In the genomic region with DNA sequence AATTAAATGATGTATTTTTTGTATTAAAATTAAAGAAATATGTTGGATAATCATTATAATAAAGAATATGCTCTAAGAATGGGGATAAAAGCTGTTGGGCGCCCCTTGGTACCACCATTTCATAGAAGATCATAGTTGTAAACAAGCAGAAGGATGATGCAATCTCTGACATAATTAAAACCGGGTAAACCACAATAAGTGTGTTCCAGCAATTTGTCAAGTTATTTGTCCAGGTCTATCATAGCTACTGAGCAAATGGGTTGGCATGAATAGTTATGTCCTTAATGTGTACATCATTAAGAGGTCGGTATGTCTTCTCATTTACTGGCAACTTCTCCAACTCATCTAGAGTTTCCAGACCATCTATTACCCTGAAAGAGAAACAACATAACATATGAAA, we compare ENCODE assay signal across 16 cellular contexts. TPM values are rescaled to one million over a fixed set of nuclear protein-coding genes. Genes with fewer than 3 reads are reported as not detected.
DNase-seq lines count a peak whose midpoint lies in the region; TF ChIP-seq lines count a peak whose summit lies in the region.
"Had no signal": no experiment of that assay in that cellular context is flagged by ENCODE, and none has a peak within 500 bp of the region (broad histone marks: within the 10 kb centered on the region; RNA-seq: fewer than 3 reads in every experiment).

No MANE protein-coding gene starts in this region.

- no peak overlapping the region; a peak in 1 of 22 replicates for H3K27ac ChIP-seq in BLaER1 treated with 17β-estradiol and CSF1 and Interleukin-3, amounts not matched to agents 10 nM and 100 nM
- H3K27ac ChIP-seq in adrenal gland = no peak overlapping the region
- H3K27ac ChIP-seq: A549 had no signal

- H3K27ac Mint-ChIP-seq in activated CD4-positive, alpha-beta memory T cell treated with anti-CD3 and anti-CD28 coated beads for 36 hours = peak overlapping the region; percentile 64
- no peak overlapping the region for H3K27ac Mint-ChIP-seq in activated CD4-positive, alpha-beta memory T cell treated with anti-CD3 and anti-CD28 coated beads, Interleukin-2, amount 10 ng/mL, durations not matched to agents 7 days and 5 days
- H3K27ac Mint-ChIP-seq: CD4-positive, alpha-beta T cell had no signal

- H3K4me1 Mint-ChIP-seq in activated CD4-positive, alpha-beta memory T cell treated with anti-CD3 and anti-CD28 coated beads for 36 hours (ENCODE audit: low read depth) = peaks cover 14% of the 10 kb centered on the region
- peaks cover 31% of the 10 kb centered on the region for H3K4me1 Mint-ChIP-seq in activated CD4-positive, alpha-beta memory T cell treated with anti-CD3 and anti-CD28 coated beads, Interleukin-2, amount 10 ng/mL, durations not matched to agents 7 days and 5 days

- H3K4me3 ChIP-seq in BLaER1 treated with 17β-estradiol and CSF1 and Interleukin-3, amounts not matched to agents 10 nM and 100 nM = no peak overlapping the region
- H3K4me3 ChIP-seq in adrenal gland (no peak overlapping the region), lower leg skin (ENCODE audit: low read depth, poor library complexity, severe bottlenecking) (no peak overlapping the region)
- H3K4me3 ChIP-seq: A549 had no signal

- H4K20me1 ChIP-seq in BLaER1 treated with 17β-estradiol and CSF1 and Interleukin-3, amounts not matched to agents 10 nM and 100 nM = no peaks in the 10 kb centered on the region

- H3K4me2 ChIP-seq in BLaER1 treated with 17β-estradiol and CSF1 and Interleukin-3, amounts not matched to agents 10 nM and 100 nM = peak overlapping the region in 6 of 11 experiments; percentile 16 to 49 (median 28); a peak in 7 of 22 replicates
- H3K4me2 ChIP-seq: A549 had no signal

- 79 to 81% (median 80%) methylated on average over 3 of the region's 3 CpGs for WGBS in adrenal gland, 4 donors
- 54 to 65% methylated on average over 3 of the region's 3 CpGs for WGBS in lower leg skin, 2 donors

- peaks cover 6 to 55% (median 31%) of the 10 kb centered on the region in 10 experiments; a peak in 16 of 20 replicates for H3K4me1 ChIP-seq in BLaER1 treated with 17β-estradiol and CSF1 and Interleukin-3, amounts not matched to agents 10 nM and 100 nM
- H3K4me1 ChIP-seq in adrenal gland (replicated peaks in 1 of 2) = peaks cover 4 to 15% of the 10 kb centered on the region in 2 donors

- peaks cover 53 to 68% (median 57%) of the 10 kb centered on the region in 11 experiments for H3K36me3 ChIP-seq in BLaER1 treated with 17β-estradiol and CSF1 and Interleukin-3, amounts not matched to agents 10 nM and 100 nM
- H3K36me3 ChIP-seq in adrenal gland (replicated peaks in 1 of 2) = peaks cover 0 to 26% of the 10 kb centered on the region in 2 donors

- no peaks in the 10 kb centered on the region for H3K9me3 Mint-ChIP-seq in activated CD4-positive, alpha-beta memory T cell treated with anti-CD3 and anti-CD28 coated beads for 36 hours
- H3K9me3 Mint-ChIP-seq in activated CD4-positive, alpha-beta memory T cell treated with anti-CD3 and anti-CD28 coated beads, Interleukin-2, amount 10 ng/mL, durations not matched to agents 7 days and 5 days = no peaks in the 10 kb centered on the region
- H3K9me3 Mint-ChIP-seq: CD4-positive, alpha-beta T cell had no signal

- peaks cover 33% of the 10 kb centered on the region for H3K36me3 Mint-ChIP-seq in activated CD4-positive, alpha-beta memory T cell treated with anti-CD3 and anti-CD28 coated beads for 36 hours
- H3K36me3 Mint-ChIP-seq in activated CD4-positive, alpha-beta memory T cell treated with anti-CD3 and anti-CD28 coated beads, Interleukin-2, amount 10 ng/mL, durations not matched to agents 7 days and 5 days (ENCODE audit: low read depth) = peaks cover 56% of the 10 kb centered on the region

- CTCF ChIA-PET in activated CD4-positive, alpha-beta memory T cell treated with anti-CD3 and anti-CD28 coated beads for 36 hours (lab: Charles Lee) = no interaction called here
- CTCF ChIA-PET in activated CD4-positive, alpha-beta memory T cell treated with anti-CD3 and anti-CD28 coated beads, Interleukin-2, amount 10 ng/mL, durations not matched to agents 7 days and 5 days (lab: Charles Lee) = no interaction called here

- intact Hi-C loops in activated CD4-positive, alpha-beta memory T cell treated with anti-CD3 and anti-CD28 coated beads for 36 hours (cut with micrococcal nuclease) = no loop called here
- intact Hi-C loops in adrenal gland (cut with DNase I) (no loop called here), lower leg skin (cut with DNase I; ENCODE audit: low total_unique reads) (no loop called here)

- no peak for DNase-seq in activated CD4-positive, alpha-beta memory T cell treated with anti-CD3 and anti-CD28 coated beads for 36 hours
- DNase-seq in activated CD4-positive, alpha-beta memory T cell treated with anti-CD3 and anti-CD28 coated beads, Interleukin-2, amount 10 ng/mL, durations not matched to agents 7 days and 5 days = no peak
- DNase-seq in OCI-M1 (lab: John Stamatoyannopoulos, UW) = peak; percentile 79
- peak; percentile 77 for DNase-seq in amniotic epithelial cell (ENCODE audit: low read depth)
- no peak for DNase-seq in adrenal gland
- no peak for DNase-seq in lower leg skin (ENCODE audit: low spot score in 2 of 2)
- DNase-seq in AG20443 (ENCODE audit: low spot score) = no peak
- DNase-seq: Calu3; CD4-positive, alpha-beta T cell; HCEC 1CT; KBM-7; NCI-H1930; NCI-H510A; NCI-H82 had no signal

- H3K27me3 Mint-ChIP-seq in activated CD4-positive, alpha-beta memory T cell treated with anti-CD3 and anti-CD28 coated beads for 36 hours = no peaks in the 10 kb centered on the region
- H3K27me3 Mint-ChIP-seq in activated CD4-positive, alpha-beta memory T cell treated with anti-CD3 and anti-CD28 coated beads, Interleukin-2, amount 10 ng/mL, durations not matched to agents 7 days and 5 days = no peaks in the 10 kb centered on the region
- H3K27me3 Mint-ChIP-seq: CD4-positive, alpha-beta T cell had no signal

- TF ChIP-seq POLR2A in adrenal gland (IDR thresholded peaks at IDR 0.05) = no peak
- no peak for TF ChIP-seq POLR2A in lower leg skin (IDR thresholded peaks at IDR 0.05)

- H3K9ac ChIP-seq in BLaER1 treated with 17β-estradiol and CSF1 and Interleukin-3, amounts not matched to agents 10 nM and 100 nM = no peak overlapping the region

- TF ChIP-seq CTCF in adrenal gland (IDR thresholded peaks at IDR 0.05) (no peak), lower leg skin (IDR thresholded peaks at IDR 0.05) (no peak)

- no peaks in the 10 kb centered on the region for H3K27me3 ChIP-seq in BLaER1 treated with 17β-estradiol and CSF1 and Interleukin-3, amounts not matched to agents 10 nM and 100 nM
- H3K27me3 ChIP-seq in adrenal gland = no peaks in the 10 kb centered on the region

- H3K9me3 ChIP-seq in BLaER1 treated with 17β-estradiol and CSF1 and Interleukin-3, amounts not matched to agents 10 nM and 100 nM (replicated peaks in 1 of 11) = no peaks in the 10 kb centered on the region
- H3K9me3 ChIP-seq in adrenal gland (replicated peaks in 1 of 3) = no peaks in the 10 kb centered on the region
- H3K9me3 ChIP-seq: A549 had no signal

- POLR2A ChIA-PET in activated CD4-positive, alpha-beta memory T cell treated with anti-CD3 and anti-CD28 coated beads for 36 hours (lab: Charles Lee) = interaction anchor here (1.2 kb wide), 1 partner anchor 55 kb away, joined by 4 read pairs; no protein-coding TSS in a partner anchor
- POLR2A ChIA-PET in activated CD4-positive, alpha-beta memory T cell treated with anti-CD3 and anti-CD28 coated beads, Interleukin-2, amount 10 ng/mL, durations not matched to agents 7 days and 5 days (lab: Charles Lee) = interaction anchor here (1.4 to 5.6 kb wide), 3 partner anchors 9 to 18 kb away, joined by 4 to 32 read pairs (median 6); a partner anchor contains a TSS

- no peak overlapping the region for H3K4me3 Mint-ChIP-seq in activated CD4-positive, alpha-beta memory T cell treated with anti-CD3 and anti-CD28 coated beads for 36 hours
- H3K4me3 Mint-ChIP-seq in activated CD4-positive, alpha-beta memory T cell treated with anti-CD3 and anti-CD28 coated beads, Interleukin-2, amount 10 ng/mL, durations not matched to agents 7 days and 5 days = no peak overlapping the region
- H3K4me3 Mint-ChIP-seq: CD4-positive, alpha-beta T cell had no signal

RNA-seq across cellular contexts. Expression of a gene that starts 6.7 kb away (rescaled TPM):
- total RNA-seq in activated CD4-positive, alpha-beta memory T cell treated with anti-CD3 and anti-CD28 coated beads for 36 hours = 100 to 1,000 TPM; 112 to 114 TPM
- total RNA-seq in activated CD4-positive, alpha-beta memory T cell treated with anti-CD3 and anti-CD28 coated beads, Interleukin-2, amount 10 ng/mL, durations not matched to agents 7 days and 5 days = 100 to 1,000 TPM; 164 to 169 TPM
- 100 to 1,000 TPM in 2 of 8 donors, 10 to 100 TPM in 6; 34.4 to 151 (median 77.2) TPM for total RNA-seq in adrenal gland
- 1,000 to 10,000 TPM in 1 of 3 donors, 100 to 1,000 TPM in 1, 10 to 100 TPM in 1; 77.2 to 2,325 (median 626) TPM for polyA plus RNA-seq in adrenal gland
- total RNA-seq in lower leg skin = 100 to 1,000 TPM in 3 of 4 donors, 10 to 100 TPM in 1; 86.0 to 307 (median 205) TPM

RNA-seq across cellular contexts. Expression of a gene that starts 17.7 kb away (rescaled TPM):
- 10 to 100 TPM; 84.0 to 87.9 TPM for total RNA-seq in activated CD4-positive, alpha-beta memory T cell treated with anti-CD3 and anti-CD28 coated beads for 36 hours
- 100 to 1,000 TPM; 101 to 102 TPM for total RNA-seq in activated CD4-positive, alpha-beta memory T cell treated with anti-CD3 and anti-CD28 coated beads, Interleukin-2, amount 10 ng/mL, durations not matched to agents 7 days and 5 days
- total RNA-seq in adrenal gland (100 to 1,000 TPM in 1 of 8 donors, 10 to 100 TPM in 7; 13.2 to 186 (median 28.5) TPM), lower leg skin (10 to 100 TPM; 12.6 to 32.5 (median 20.6) TPM)
- 10 to 100 TPM; 32.3 to 53.3 (median 34.0) TPM for polyA plus RNA-seq in adrenal gland

RNA-seq across cellular contexts. Expression of a gene that starts 18.0 kb away (rescaled TPM):
- total RNA-seq in activated CD4-positive, alpha-beta memory T cell treated with anti-CD3 and anti-CD28 coated beads for 36 hours = 10 to 100 TPM; 30.8 to 32.7 TPM
- total RNA-seq in activated CD4-positive, alpha-beta memory T cell treated with anti-CD3 and anti-CD28 coated beads, Interleukin-2, amount 10 ng/mL, durations not matched to agents 7 days and 5 days = 10 to 100 TPM; 28.9 to 30.1 TPM
- total RNA-seq in adrenal gland (10 to 100 TPM; 10.1 to 35.5 (median 24.7) TPM), lower leg skin (10 to 100 TPM; 19.1 to 41.2 (median 25.2) TPM)
- polyA plus RNA-seq in adrenal gland = 10 to 100 TPM; 15.8 to 60.1 (median 17.0) TPM

RNA-seq across cellular contexts. Expression of a gene that starts 59.4 kb away (rescaled TPM):
- 100 to 1,000 TPM; 416 to 423 TPM for total RNA-seq in activated CD4-positive, alpha-beta memory T cell treated with anti-CD3 and anti-CD28 coated beads for 36 hours
- 100 to 1,000 TPM; 266 to 272 TPM for total RNA-seq in activated CD4-positive, alpha-beta memory T cell treated with anti-CD3 and anti-CD28 coated beads, Interleukin-2, amount 10 ng/mL, durations not matched to agents 7 days and 5 days
- 100 to 1,000 TPM in 7 of 8 donors, 10 to 100 TPM in 1; 98.6 to 631 (median 193) TPM for total RNA-seq in adrenal gland
- 100 to 1,000 TPM in 1 of 3 donors, 10 to 100 TPM in 2; 28.4 to 511 (median 30.2) TPM for polyA plus RNA-seq in adrenal gland
- total RNA-seq in lower leg skin = 100 to 1,000 TPM in 3 of 4 donors, 10 to 100 TPM in 1; 57.6 to 156 (median 148) TPM

Comparison
In these comparisons a context has a peak if more than half of its experiments do, and no peak if none do; other contexts are left out.
1. DNase-seq: peak in OCI-M1 (single experiment) and amniotic epithelial cell (single experiment); none in activated CD4-positive, alpha-beta memory T cell treated with anti-CD3 and anti-CD28 coated beads for 36 hours (single experiment), activated CD4-positive, alpha-beta memory T cell treated with anti-CD3 and anti-CD28 coated beads, Interleukin-2, amount 10 ng/mL, durations not matched to agents 7 days and 5 days (single experiment), adrenal gland (0 of 7), lower leg skin (0 of 2) and AG20443 (single experiment).